In the genomic region with DNA sequence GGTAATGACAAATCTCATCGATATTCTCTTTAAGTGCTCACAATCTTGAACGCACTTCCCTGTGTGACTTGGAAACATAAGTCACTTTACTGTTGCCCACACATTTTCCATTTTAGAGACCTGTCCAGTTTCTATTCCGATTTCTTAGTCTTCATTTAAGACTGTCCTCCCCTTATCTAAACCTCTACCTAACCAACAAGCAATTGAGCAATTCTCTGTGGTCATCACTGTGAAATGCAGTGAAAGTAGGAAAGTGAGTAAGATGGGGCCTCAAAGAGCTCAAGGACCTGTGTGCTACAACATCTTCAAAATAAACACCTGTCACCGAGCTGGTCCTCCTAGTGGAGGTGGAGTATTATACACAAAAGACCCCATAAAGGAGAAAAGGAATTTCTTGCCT, we compare ENCODE assay signal across 33 cellular contexts.
"Had no signal": no experiment of that assay in that cellular context is flagged by ENCODE, and none has a peak within 500 bp of the region (broad histone marks: within the 10 kb centered on the region; RNA-seq: fewer than 3 reads in every experiment).

No MANE protein-coding gene starts in this region.

- H3K9ac ChIP-seq: KMS-11, SK-N-SH had no signal

- H3K27ac ChIP-seq: KMS-11, Peyer's patch, SJSA1 had no signal

- ATAC-seq: PC-3 had no signal

- H3K4me3 ChIP-seq: MG63, Peyer's patch, SJSA1 had no signal

- H3K36me3 ChIP-seq: MG63, Peyer's patch, SJSA1 had no signal

- DNase-seq: Karpas-422, MG63, NCI-H1048, NCI-H1092 treated with DMSO at 0.1 percent for 48 hours, NCI-H1105 treated with DMSO at 0.1 percent for 48 hours, NCI-H1417, NCI-H1436, NCI-H146, NCI-H1694, NCI-H187, NCI-H1930, NCI-H2029 treated with DMSO at 0.1 percent for 48 hours, NCI-H2081 treated with DMSO at 0.1 percent for 48 hours, NCI-H2107, NCI-H2171, NCI-H226, NCI-H446 treated with DMSO at 0.1 percent for 48 hours, NCI-H510A, NCI-H524, NCI-H526, NCI-H69, NCI-H748 treated with DMSO at 0.1 percent for 48 hours, NCI-H82, PC-3, Peyer's patch, Right ventricle myocardium superior, RPMI8226, SHP77 treated with DMSO at 0.1 percent for 48 hours, SK-N-SH, SW 1271, T-helper 1 cell had no signal

- H3K27me3 ChIP-seq: MG63, Peyer's patch, SJSA1 had no signal

- H3K4me1 ChIP-seq: Peyer's patch, SJSA1 had no signal

- H3K9me3 ChIP-seq: MG63, Peyer's patch, SK-N-SH had no signal
